23 cellular contexts compared by ENCODE assay signal in genomic region chr7:51633006-51633405, GRCh38.
"Had no signal": no experiment of that assay in that cellular context is flagged by ENCODE, and none has a peak within 500 bp of the region (broad histone marks: within the 10 kb centered on the region; RNA-seq: fewer than 3 reads in every experiment).

No MANE protein-coding gene starts in this region.

- FAIRE-seq: islet of Langerhans, kidney had no signal

- H3K9ac ChIP-seq: neural progenitor cell had no signal

- H3K4me1 ChIP-seq: left ventricle myocardium inferior, right atrium auricular region, spleen, suprapubic skin, tibial nerve, upper lobe of left lung, vagina had no signal

- H3K9me3 ChIP-seq: left ventricle myocardium inferior, ovary, right atrium auricular region, suprapubic skin, thoracic aorta, upper lobe of left lung, vagina had no signal

- H3K36me3 ChIP-seq: left ventricle myocardium inferior, neural progenitor cell, ovary, right atrium auricular region, spleen, suprapubic skin, thoracic aorta, tibial nerve, upper lobe of left lung, vagina had no signal

- H3K4me2 ChIP-seq: neural progenitor cell had no signal

- H3K27ac ChIP-seq: left ventricle myocardium inferior, neural progenitor cell, ovary, right atrium auricular region, skin epidermis, spleen, suprapubic skin, thoracic aorta, tibial nerve, upper lobe of left lung, vagina had no signal

- H3K4me3 ChIP-seq: left ventricle myocardium inferior, lung, neural progenitor cell, ovary, right atrium auricular region, skin epidermis, spleen, suprapubic skin, thoracic aorta, tibial nerve, upper lobe of left lung, vagina had no signal

- DNase-seq: hypothalamus; immature natural killer cell; kidney; left colon; left ventricle myocardium inferior; mesendoderm; naive B cell; natural killer cell; nephron progenitor cell; ovary; spleen; stimulated activated CD4-positive, alpha-beta T cell treated with anti-CD3 and anti-CD28 coated beads, Interleukin-4, amount 100 ng/mL, for 24 hours; stimulated activated naive CD4-positive, alpha-beta T cell; upper lobe of left lung had no signal

- H3K27me3 ChIP-seq: neural progenitor cell, ovary, right atrium auricular region, spleen, suprapubic skin, tibial nerve, upper lobe of left lung, vagina had no signal

- H2AFZ ChIP-seq: neural progenitor cell had no signal
